Comparison of ENCODE assay signal across 7 cellular contexts in the genomic region with DNA sequence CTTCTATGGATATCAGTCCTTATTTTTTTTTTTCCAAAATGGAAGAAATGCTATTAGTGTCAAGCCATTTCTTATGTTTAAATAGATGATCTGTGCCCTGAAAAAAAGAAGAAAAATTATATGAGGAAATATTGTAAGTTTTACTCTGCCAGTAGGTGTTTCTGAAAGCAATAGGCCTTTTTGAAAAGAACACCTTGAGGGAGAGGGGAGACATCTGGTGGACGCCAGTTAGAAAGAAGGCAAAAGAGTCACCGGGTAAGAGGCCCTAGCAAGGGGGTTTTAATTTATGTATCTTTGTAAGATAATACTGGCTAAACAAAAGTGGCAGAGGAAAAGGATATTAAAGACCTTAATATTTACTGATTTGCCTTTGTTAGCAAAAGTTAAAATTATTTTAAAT. TPM values are rescaled to one million over a fixed set of nuclear protein-coding genes. Genes with fewer than 3 reads are reported as not detected.
DNase-seq lines count a peak whose midpoint lies in the region; ATAC-seq and TF ChIP-seq lines count a peak whose summit lies in the region.

No MANE protein-coding gene starts in this region.

- H3K27me3 ChIP-seq in breast epithelium, result no peaks in the 10 kb centered on the region
- H3K27me3 ChIP-seq in osteoblast (ENCODE audit: insufficient read depth, low read length), result no peaks in the 10 kb centered on the region
- no peaks in the 10 kb centered on the region for H3K27me3 ChIP-seq in heart left ventricle

- H3K4me1 ChIP-seq in breast epithelium (no peaks in the 10 kb centered on the region), osteoblast (ENCODE audit: insufficient read depth, low read length) (no peaks in the 10 kb centered on the region), heart left ventricle (no peaks in the 10 kb centered on the region)

- H3K79me2 ChIP-seq in osteoblast (ENCODE audit: insufficient read depth, low read length), result no peaks in the 10 kb centered on the region

- in situ Hi-C loops in GM13977 (cut with MboI; ENCODE audit: low pct_unique_long_range_greater_than_20kb, low sequenced_read_pairs, unreplicated experiment), result no loop called here

- H3K4me3 ChIP-seq in NB4 (ENCODE audit: low read depth, low read length), result no peak overlapping the region
- H3K4me3 ChIP-seq in breast epithelium, result no peak overlapping the region
- H3K4me3 ChIP-seq in osteoblast (ENCODE audit: insufficient read depth, low read length), result no peak overlapping the region
- no peak overlapping the region for H3K4me3 ChIP-seq in heart left ventricle

- peak; percentile 5 for DNase-seq in GM13977 (ENCODE audit: low spot score)
- DNase-seq in NB4 (ENCODE audit: low read depth), result peak; percentile 35
- no peak for DNase-seq in breast epithelium (ENCODE audit: low spot score in 2 of 2)
- no peak for DNase-seq in osteoblast (ENCODE audit: insufficient read length, low spot score, missing footprints)
- DNase-seq in heart left ventricle, result no peak

- H3K4me2 ChIP-seq in osteoblast (ENCODE audit: insufficient read depth, low read length), result no peak overlapping the region

- ATAC-seq in GM21381 (IDR thresholded peaks at IDR 0.05; ENCODE audit: unreplicated experiment), result no peak
- no peak for ATAC-seq in GM21825 (IDR thresholded peaks at IDR 0.05; ENCODE audit: unreplicated experiment)
- no peak for ATAC-seq in heart left ventricle

- H3K36me3 ChIP-seq in breast epithelium (no peaks in the 10 kb centered on the region), osteoblast (ENCODE audit: insufficient read depth, low read length) (no peaks in the 10 kb centered on the region), heart left ventricle (no peaks in the 10 kb centered on the region)

- H4K20me1 ChIP-seq in osteoblast (ENCODE audit: insufficient read depth, low read length), result no peaks in the 10 kb centered on the region

- 15 to 23% (median 18%) methylated on average over 2 of the region's 2 CpGs for WGBS in heart left ventricle, 4 donors

- intact Hi-C loops in breast epithelium (cut with DNase I; ENCODE audit: low total_unique reads), result no loop called here
- intact Hi-C loops in heart left ventricle (cut with DNase I), result no loop called here

- TF ChIP-seq POLR2A in NB4 (IDR thresholded peaks at IDR 0.05; ENCODE audit: extremely low read depth, insufficient read length) (no peak), breast epithelium (IDR thresholded peaks at IDR 0.05) (no peak), heart left ventricle (IDR thresholded peaks at IDR 0.05) (no peak)

- no peak overlapping the region for H3K27ac ChIP-seq in breast epithelium
- no peak overlapping the region for H3K27ac ChIP-seq in osteoblast (ENCODE audit: low read depth, low read length)
- no peak overlapping the region for H3K27ac ChIP-seq in heart left ventricle

- no peak overlapping the region for H2AFZ ChIP-seq in osteoblast (ENCODE audit: low read length)

- peak; percentile 41 for TF ChIP-seq CTCF in GM13977 (IDR thresholded peaks at IDR 0.05; ENCODE audit: extremely low read depth, insufficient read depth, missing control alignments)
- peak; percentile 13 for TF ChIP-seq CTCF in NB4 (IDR thresholded peaks at IDR 0.05; ENCODE audit: low read depth, low read length)
- TF ChIP-seq CTCF in breast epithelium (IDR thresholded peaks at IDR 0.05), result peak in 2 of 3 donors; percentile 41 to 49
- TF ChIP-seq CTCF in osteoblast (IDR thresholded peaks at IDR 0.05; ENCODE audit: extremely low read depth, low read depth, low read length), result peak; percentile 33
- TF ChIP-seq CTCF in heart left ventricle (IDR thresholded peaks at IDR 0.05), result peak in 2 of 12 donors; percentile 7 to 17

- H3K9me3 ChIP-seq in breast epithelium (no peaks in the 10 kb centered on the region), osteoblast (ENCODE audit: low read depth, low read length) (no peaks in the 10 kb centered on the region), heart left ventricle (no peaks in the 10 kb centered on the region)

RNA-seq across cellular contexts. Expression of a gene that starts 56.1 kb away (rescaled TPM):
- total RNA-seq in breast epithelium (not detected), osteoblast (not detected in 2 replicates), heart left ventricle (not detected)
- polyA plus RNA-seq in heart left ventricle, result not detected

Comparison
In these comparisons a context has a peak if more than half of its experiments do, and no peak if none do; other contexts are left out.
1. DNase-seq: peak in GM13977 (single experiment) and NB4 (single experiment); none in breast epithelium (0 of 2), osteoblast (single experiment) and heart left ventricle (0 of 5).